1 cellular context compared by ENCODE assay signal in genomic region chr6:43510827-43511163, GRCh38.
TF ChIP-seq lines count a peak whose summit lies in the region.

No MANE protein-coding gene starts in this region.

TF ChIP-seq in GM23338, 12 proteins besides CTCF, POLR2A, EP300 and RAD21 (continued from another document):
- TF ChIP-seq ZNF462 (CRISPR knock-in tag; IDR thresholded peaks at IDR 0.05) = no peak
- no peak for TF ChIP-seq ZNF114 (CRISPR knock-in tag; IDR thresholded peaks at IDR 0.05)
- TF ChIP-seq JUNB (IDR thresholded peaks at IDR 0.05; ENCODE audit: unreplicated experiment) = no peak
- no peak for TF ChIP-seq ETS1 (IDR thresholded peaks at IDR 0.05)
- TF ChIP-seq ZNF331 (CRISPR knock-in tag; IDR thresholded peaks at IDR 0.05; ENCODE audit: low read depth) = no peak
- no peak for TF ChIP-seq NANOG (IDR thresholded peaks at IDR 0.05; ENCODE audit: borderline replicate concordance)
TF ChIP-seq in GM23338: peak in this region for 0.
